ENCODE assay signal across 18 cellular contexts in genomic region chrX:41802958-41803357, GRCh38.
DNase-seq lines count a peak whose midpoint lies in the region; ATAC-seq and TF ChIP-seq lines count a peak whose summit lies in the region.
"Had no signal": no experiment of that assay in that cellular context is flagged by ENCODE, and none has a peak within 500 bp of the region (broad histone marks: within the 10 kb centered on the region; RNA-seq: fewer than 3 reads in every experiment).

No MANE protein-coding gene starts in this region.

- no peaks in the 10 kb centered on the region for H3K4me1 ChIP-seq in left ventricle myocardium inferior
- no peaks in the 10 kb centered on the region for H3K4me1 ChIP-seq in heart left ventricle
- no peaks in the 10 kb centered on the region for H3K4me1 ChIP-seq in PC-3 (ENCODE audit: insufficient read depth, low read length)
- no peaks in the 10 kb centered on the region for H3K4me1 ChIP-seq in testis
- H3K4me1 ChIP-seq: BLaER1 treated with 17β-estradiol and CSF1 and Interleukin-3, amounts not matched to agents 10 nM and 100 nM; Caco-2; stomach; tibial nerve had no signal

- CTCF ChIA-PET in PC-3 (lab: Charles Lee), result no interaction called here

- H3K4me3 ChIP-seq in left ventricle myocardium inferior (no peak overlapping the region), heart left ventricle (no peak overlapping the region), PC-3 (ENCODE audit: low read length) (no peak overlapping the region), fibroblast of mammary gland (ENCODE audit: control insufficient read depth, low read depth, low read length) (no peak overlapping the region), testis (no peak overlapping the region), foreskin fibroblast (ENCODE audit: low read depth in 1 of 2, low read length in 2 of 2) (no peak overlapping the region)
- H3K4me3 ChIP-seq: BLaER1 treated with 17β-estradiol and CSF1 and Interleukin-3, amounts not matched to agents 10 nM and 100 nM; body of pancreas; stomach; tibial nerve had no signal

- no peaks in the 10 kb centered on the region for H3K79me2 ChIP-seq in PC-3 (ENCODE audit: low read length)

- DNase-seq in left ventricle myocardium inferior, result no peak
- no peak for DNase-seq in heart left ventricle
- no peak for DNase-seq in PC-3
- DNase-seq in fibroblast of mammary gland (ENCODE audit: low read depth), result no peak
- peak; percentile 39 for DNase-seq in testis
- no peak for DNase-seq in foreskin fibroblast
- DNase-seq in HPDE6-E6E7 (ENCODE audit: extremely low spot score), result no peak
- DNase-seq: activated CD8-positive, alpha-beta memory T cell treated with anti-CD3 and anti-CD28 coated beads, Interleukin-2, amount 50 U/mL, for 4 hours; Caco-2; cerebellar nuclear complex; NCI-H1048; NCI-H1694 treated with DMSO at 0.1 percent for 48 hours; NCI-H524 treated with DMSO at 0.1 percent for 48 hours; stomach had no signal

- H3K9ac ChIP-seq in PC-3 (ENCODE audit: low read length), result no peak overlapping the region
- H3K9ac ChIP-seq: BLaER1 treated with 17β-estradiol and CSF1 and Interleukin-3, amounts not matched to agents 10 nM and 100 nM had no signal

- intact Hi-C loops in left ventricle myocardium inferior (cut with micrococcal nuclease), result no loop called here
- intact Hi-C loops in heart left ventricle (cut with DNase I), result no loop called here
- intact Hi-C loops in PC-3 (cut with micrococcal nuclease), result no loop called here
- intact Hi-C loops in testis (cut with DNase I; ENCODE audit: low total_unique reads), result no loop called here

- no peak overlapping the region for H3K27ac ChIP-seq in left ventricle myocardium inferior (replicated peaks)
- no peak overlapping the region for H3K27ac ChIP-seq in heart left ventricle
- H3K27ac ChIP-seq in PC-3 (ENCODE audit: low read length), result no peak overlapping the region
- no peak overlapping the region for H3K27ac ChIP-seq in testis
- H3K27ac ChIP-seq: BLaER1 treated with 17β-estradiol and CSF1 and Interleukin-3, amounts not matched to agents 10 nM and 100 nM; body of pancreas; stomach; tibial nerve had no signal

- H3F3A ChIP-seq in PC-3 (ENCODE audit: low read length, unreplicated experiment), result no peaks in the 10 kb centered on the region

- H2AFZ ChIP-seq in PC-3 (ENCODE audit: low read length), result no peak overlapping the region

- WGBS in heart left ventricle, 4 donors, result 77 to 81% (median 79%) methylated on average over 6 of the region's 6 CpGs
- WGBS in testis, 2 donors, result 77 to 79% methylated on average over 6 of the region's 6 CpGs

- BruUV-seq in PC-3 (replicated peaks; lab: Mats Ljungman, UMichigan), result no TSS peak

- TF ChIP-seq CTCF in left ventricle myocardium inferior (IDR thresholded peaks at IDR 0.05; ENCODE audit: borderline replicate concordance), result peak; percentile 22
- peak in 3 of 12 donors; percentile 11 to 18 (median 17) for TF ChIP-seq CTCF in heart left ventricle (IDR thresholded peaks at IDR 0.05)
- TF ChIP-seq CTCF in PC-3 (conservative IDR thresholded peaks at IDR 0.05; ENCODE audit: low read depth, low read length), result peak; percentile 33; the same call in 1 of the 2 replicates
- TF ChIP-seq CTCF in fibroblast of mammary gland (conservative IDR thresholded peaks at IDR 0.05; ENCODE audit: control insufficient read depth, insufficient read depth, low read depth, low read length), result peak; percentile 5
- TF ChIP-seq CTCF in testis (IDR thresholded peaks at IDR 0.05), result no peak
- no peak for TF ChIP-seq CTCF in foreskin fibroblast (IDR thresholded peaks at IDR 0.05; ENCODE audit: low read depth, low read length)

- H3K9me3 ChIP-seq in left ventricle myocardium inferior (replicated peaks) (no peaks in the 10 kb centered on the region), heart left ventricle (peaks cover 0 to 9% (median 0%) of the 10 kb centered on the region in 12 donors), PC-3 (ENCODE audit: low read length) (no peaks in the 10 kb centered on the region), testis (no peaks in the 10 kb centered on the region)
- H3K9me3 ChIP-seq: body of pancreas, Caco-2 had no signal

- H3K36me3 ChIP-seq in left ventricle myocardium inferior, result no peaks in the 10 kb centered on the region
- no peaks in the 10 kb centered on the region for H3K36me3 ChIP-seq in heart left ventricle
- no peaks in the 10 kb centered on the region for H3K36me3 ChIP-seq in PC-3 (ENCODE audit: low read depth, low read length)
- H3K36me3 ChIP-seq in testis (ENCODE audit: low read depth, missing control alignments), result no peaks in the 10 kb centered on the region
- H3K36me3 ChIP-seq: stomach, tibial nerve had no signal

- no peaks in the 10 kb centered on the region for H4K20me1 ChIP-seq in PC-3 (ENCODE audit: low read length)

- H3K4me2 ChIP-seq in PC-3 (ENCODE audit: low read length), result no peak overlapping the region
- H3K4me2 ChIP-seq: BLaER1 treated with 17β-estradiol and CSF1 and Interleukin-3, amounts not matched to agents 10 nM and 100 nM had no signal

- TF ChIP-seq POLR2A in heart left ventricle (IDR thresholded peaks at IDR 0.05) (no peak), testis (IDR thresholded peaks at IDR 0.05) (no peak)

- ATAC-seq in heart left ventricle, result no peak
- ATAC-seq in PC-3, result no peak
- ATAC-seq in GM21786 (IDR thresholded peaks at IDR 0.05; ENCODE audit: unreplicated experiment), result no peak
- ATAC-seq: body of pancreas had no signal

- no peaks in the 10 kb centered on the region for H3K9me2 ChIP-seq in PC-3 (replicated peaks; ENCODE audit: low read length)

- H3K27me3 ChIP-seq in left ventricle myocardium inferior (ENCODE audit: low read depth) (no peaks in the 10 kb centered on the region), heart left ventricle (peaks cover 0 to 4% (median 0%) of the 10 kb centered on the region in 9 donors), PC-3 (ENCODE audit: low read length) (no peaks in the 10 kb centered on the region), testis (no peaks in the 10 kb centered on the region)
- H3K27me3 ChIP-seq: body of pancreas, stomach, tibial nerve had no signal

- POLR2A ChIA-PET in PC-3 (lab: Charles Lee; ENCODE audit: unreplicated experiment), result no interaction called here

Comparison
In these comparisons a context has a peak if more than half of its experiments do, and no peak if none do; other contexts are left out.
1. CTCF ChIP-seq: peak in left ventricle myocardium inferior (single experiment), PC-3 (single experiment) and fibroblast of mammary gland (single experiment); none in testis (0 of 3) and foreskin fibroblast (single experiment).